In the genomic region with DNA sequence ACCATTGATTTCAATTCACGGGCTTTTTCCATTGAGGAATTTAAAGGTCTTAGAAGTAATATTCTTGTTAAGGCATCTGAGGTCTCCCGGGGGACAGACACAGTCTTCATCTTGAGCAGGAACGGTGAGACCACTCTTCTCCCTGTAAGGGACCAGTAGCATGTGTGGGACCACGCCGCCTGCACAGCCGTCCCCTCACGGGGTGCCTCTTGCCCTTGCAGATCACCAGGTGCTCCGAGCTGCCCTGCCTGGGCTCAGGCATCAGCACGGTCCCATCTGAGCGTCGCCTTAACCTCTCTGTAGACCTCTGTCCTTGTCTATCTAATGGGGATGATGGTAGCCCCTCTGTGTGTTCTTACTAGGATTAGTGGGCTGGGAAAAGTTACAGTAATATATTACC, we compare ENCODE assay signal across 15 cellular contexts.
A peak's percentile ranks its signal among the peaks of the same experiment; 100 is the strongest.
DNase-seq lines count a peak whose midpoint lies in the region; ATAC-seq and TF ChIP-seq lines count a peak whose summit lies in the region.
"Had no signal": no experiment of that assay in that cellular context is flagged by ENCODE, and none has a peak within 500 bp of the region (broad histone marks: within the 10 kb centered on the region; RNA-seq: fewer than 3 reads in every experiment).

No MANE protein-coding gene starts in this region.

- H3K27me3 ChIP-seq in left ventricle myocardium inferior (ENCODE audit: low read depth), result no peaks in the 10 kb centered on the region
- H3K27me3 ChIP-seq: foreskin keratinocyte had no signal

- no peak for DNase-seq in left ventricle myocardium inferior
- no peak for DNase-seq in cardiac septum (ENCODE audit: low spot score)
- DNase-seq in chondrocyte (ENCODE audit: low spot score), result no peak
- no peak for DNase-seq in natural killer cell
- DNase-seq: activated CD4-positive, alpha-beta T cell treated with anti-CD3 and anti-CD28 coated beads, Interleukin-2, amount 50 U/mL, for 4 hours; islet precursor cell; NCI-H2171 treated with DMSO at 0.1 percent for 48 hours; T-helper 2 cell had no signal

- TF ChIP-seq CTCF in left ventricle myocardium inferior (IDR thresholded peaks at IDR 0.05; ENCODE audit: borderline replicate concordance), result no peak
- no peak for TF ChIP-seq CTCF in chondrocyte (IDR thresholded peaks at IDR 0.05)
- no peak for TF ChIP-seq CTCF in natural killer cell (IDR thresholded peaks at IDR 0.05)

- H3K27me3 Mint-ChIP-seq in chondrocyte (ENCODE audit: low read depth) (no peaks in the 10 kb centered on the region), natural killer cell (ENCODE audit: low read depth in 2 of 2) (no peaks in the 10 kb centered on the region)

- H3K4me3 ChIP-seq in left ventricle myocardium inferior, result peak overlapping the region; percentile 40
- H3K4me3 ChIP-seq: PC-9 had no signal

- intact Hi-C loops in left ventricle myocardium inferior (cut with micrococcal nuclease), result no loop called here
- intact Hi-C loops in cardiac septum (cut with DNase I), result no loop called here
- intact Hi-C loops in natural killer cell (cut with micrococcal nuclease), result no loop called here

- ATAC-seq in natural killer cell (no peak), GM19395 (IDR thresholded peaks at IDR 0.05; ENCODE audit: unreplicated experiment) (no peak), GM21529 (IDR thresholded peaks at IDR 0.05; ENCODE audit: unreplicated experiment) (no peak), GM18909 (IDR thresholded peaks at IDR 0.05; ENCODE audit: poor library complexity, unreplicated experiment) (no peak), HG02870 (IDR thresholded peaks at IDR 0.05; ENCODE audit: unreplicated experiment) (no peak)

- H3K4me1 Mint-ChIP-seq in chondrocyte (ENCODE audit: low read depth) (peaks cover 41% of the 10 kb centered on the region), natural killer cell (peaks cover 78 to 85% of the 10 kb centered on the region in 2 donors)

- H3K27ac Mint-ChIP-seq in chondrocyte (ENCODE audit: unreplicated experiment) (peak overlapping the region; percentile 57), natural killer cell (peak overlapping the region; percentile 80 to 97)

- no peaks in the 10 kb centered on the region for H3K9me3 ChIP-seq in left ventricle myocardium inferior (replicated peaks)

- H3K4me3 Mint-ChIP-seq in chondrocyte (ENCODE audit: unreplicated experiment) (no peak overlapping the region), natural killer cell (no peak overlapping the region)
- H3K4me3 Mint-ChIP-seq: neural crest cell had no signal

- no peaks in the 10 kb centered on the region for H3K36me3 Mint-ChIP-seq in chondrocyte (ENCODE audit: low read depth)
- H3K36me3 Mint-ChIP-seq in natural killer cell, result no peaks in the 10 kb centered on the region

- H3K9me3 Mint-ChIP-seq in chondrocyte (ENCODE audit: low read depth), result no peaks in the 10 kb centered on the region
- H3K9me3 Mint-ChIP-seq in natural killer cell, result no peaks in the 10 kb centered on the region
- H3K9me3 Mint-ChIP-seq: neural crest cell had no signal

- peak overlapping the region; percentile 77 for H3K27ac ChIP-seq in left ventricle myocardium inferior (replicated peaks)
- H3K27ac ChIP-seq: foreskin keratinocyte had no signal

- no peaks in the 10 kb centered on the region for H3K36me3 ChIP-seq in left ventricle myocardium inferior

- peaks cover 99% of the 10 kb centered on the region for H3K4me1 ChIP-seq in left ventricle myocardium inferior
- H3K4me1 ChIP-seq: foreskin keratinocyte had no signal
